Comparison of ENCODE assay signal across 11 cellular contexts in the genomic region with DNA sequence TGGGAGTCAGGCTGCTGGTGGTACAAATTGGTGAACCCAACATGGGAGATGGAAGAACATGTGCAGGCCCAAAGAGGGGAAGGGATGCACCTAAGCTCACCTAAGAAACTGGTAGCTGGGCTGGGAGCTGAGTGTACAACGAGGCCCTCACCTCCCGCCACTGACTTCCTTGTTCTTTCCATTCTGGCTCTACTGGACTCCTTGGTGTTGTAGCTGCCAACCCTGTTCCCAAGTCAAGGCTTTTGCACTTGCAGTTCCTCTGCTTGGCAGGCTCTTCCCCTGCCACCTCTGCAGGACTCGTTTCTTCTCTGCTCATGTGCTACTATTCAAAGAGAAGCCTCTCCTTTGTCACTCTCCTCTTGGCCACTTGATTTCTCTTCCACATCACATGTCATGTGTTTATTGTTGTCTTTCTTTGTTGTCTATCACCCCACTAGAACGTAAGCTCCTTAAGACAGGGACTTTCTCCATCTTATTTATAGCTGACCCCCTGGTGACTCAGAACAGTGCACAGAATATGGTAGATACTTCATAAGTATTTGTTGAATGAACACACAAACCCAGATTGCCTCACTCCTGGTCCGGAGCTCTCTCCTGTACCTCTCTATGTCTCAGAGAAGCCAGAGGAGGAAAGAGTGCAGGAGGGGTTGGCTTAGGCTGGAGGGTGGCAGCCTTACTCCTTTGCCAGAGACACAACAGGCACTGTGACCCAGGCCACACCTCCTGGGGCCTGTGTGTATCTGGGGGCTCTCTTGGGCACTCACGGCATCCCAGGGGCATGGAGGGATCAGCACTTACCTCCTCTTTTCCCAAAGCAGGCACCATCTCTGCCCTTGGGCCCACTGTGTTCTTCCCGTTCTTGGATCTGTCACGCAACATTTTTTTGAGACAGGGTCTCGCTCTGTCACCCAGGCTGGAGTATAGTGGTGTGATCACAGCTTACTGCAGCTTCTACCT. TPM values are rescaled to one million over a fixed set of nuclear protein-coding genes. Genes with fewer than 3 reads are reported as not detected.
A peak's percentile ranks its signal among the peaks of the same experiment; 100 is the strongest.
DNase-seq lines count a peak whose midpoint lies in the region; ATAC-seq, FAIRE-seq and TF ChIP-seq lines count a peak whose summit lies in the region.
"Had no signal": no experiment of that assay in that cellular context is flagged by ENCODE, and none has a peak within 500 bp of the region (broad histone marks: within the 10 kb centered on the region; RNA-seq: fewer than 3 reads in every experiment).

No MANE protein-coding gene starts in this region.

- H3K9me3 ChIP-seq in A549, result peaks cover 20% of the 10 kb centered on the region
- H3K9me3 ChIP-seq in mucosa of rectum (ENCODE audit: control insufficient read depth in 2 of 2, low read length in 2 of 2), result no peaks in the 10 kb centered on the region
- H3K9me3 ChIP-seq: thoracic aorta had no signal

- CTCF ChIA-PET in A549 (lab: Yijun Ruan, JAX), result interaction anchor here (0.7 to 9.5 kb wide), 22 partner anchors 8 to 544 kb away, joined by 3 to 71 read pairs (median 4); partner anchors contain the start of genes AQP7, BAG1, CHMP5 and NFX1

- POLR2A ChIA-PET in A549 (lab: Yijun Ruan, JAX), result interaction anchor here (0.6 to 2.2 kb wide), 7 partner anchors 11 to 239 kb away, joined by 3 to 13 read pairs (median 4); partner anchors contain the start of genes B4GALT1, BAG1, CHMP5 and NFX1

- peaks cover 57% of the 10 kb centered on the region for H3K4me1 ChIP-seq in A549
- H3K4me1 ChIP-seq in mucosa of rectum (ENCODE audit: control insufficient read depth in 2 of 2, insufficient read depth in 2 of 2, low read length in 2 of 2), result peaks cover 23 to 38% of the 10 kb centered on the region in 2 donors

- 55% methylated on average over 9 of the region's 9 CpGs for WGBS in A549 (ENCODE audit: missing lambda C conversion rate)

- H3K27me3 ChIP-seq in mucosa of rectum (ENCODE audit: control insufficient read depth in 2 of 2, insufficient read depth in 2 of 2, low read length in 2 of 2), result no peaks in the 10 kb centered on the region

- peak overlapping the region; percentile 74 for H3K4me2 ChIP-seq in A549

- DNase-seq in A549 (ENCODE audit: low read depth in 1 of 2, low spot score in 1 of 2) (peak; percentile 46 to 79), choroid plexus epithelial cell (ENCODE audit: low read depth) (peak; percentile 59), SW480 (ENCODE audit: low spot score) (no peak), NCI-H2107 (lab: John Stamatoyannopoulos, UW) (no peak), SIG-M5 treated with dmso at 0.1 percent for 504 hours (lab: John Stamatoyannopoulos, UW; ENCODE audit: unreplicated experiment) (no peak)
- DNase-seq: head of caudate nucleus, NCI-H187 treated with DMSO at 0.1 percent for 48 hours had no signal

- no peaks in the 10 kb centered on the region for H3K36me3 ChIP-seq in mucosa of rectum (ENCODE audit: control insufficient read depth in 2 of 2, insufficient read depth in 2 of 2, low read length in 2 of 2)
- H3K36me3 ChIP-seq: thoracic aorta had no signal

- ATAC-seq in A549, result peak; percentile 45 to 75
- peak; percentile 54 for ATAC-seq in HG03442 (IDR thresholded peaks at IDR 0.05; ENCODE audit: unreplicated experiment)
- no peak for ATAC-seq in GM19467 (IDR thresholded peaks at IDR 0.05; ENCODE audit: unreplicated experiment)

- peak overlapping the region; percentile 52 to 55 for H3K9ac ChIP-seq in mucosa of rectum (ENCODE audit: low read depth in 1 of 2, low read length in 2 of 2)

- TF ChIP-seq EP300 in A549 (IDR thresholded peaks at IDR 0.05), result no peak

- H3K27ac ChIP-seq in A549 (peak overlapping the region; percentile 96 to 99), mucosa of rectum (ENCODE audit: low read depth in 2 of 2, low read length in 2 of 2) (peak overlapping the region; percentile 89 to 91)
- H3K27ac ChIP-seq: thoracic aorta had no signal

- H3K4me3 ChIP-seq in A549 (no peak overlapping the region), choroid plexus epithelial cell (ENCODE audit: low read depth, low read length) (no peak overlapping the region), mucosa of rectum (ENCODE audit: low read length in 2 of 2) (peak overlapping the region in 1 of 2 donors; percentile 17)
- H3K4me3 ChIP-seq: thoracic aorta had no signal

- no peak for TF ChIP-seq POLR2A in A549 (IDR thresholded peaks at IDR 0.05; ENCODE audit: low read length)

- TF ChIP-seq RAD21 in A549 (conservative IDR thresholded peaks at IDR 0.05 in 1 of 2, IDR thresholded peaks at IDR 0.05 in 1 of 2), result no peak

- TF ChIP-seq CTCF in A549 (IDR thresholded peaks at IDR 0.05), result no peak
- no peak for TF ChIP-seq CTCF in choroid plexus epithelial cell (conservative IDR thresholded peaks at IDR 0.05; ENCODE audit: low read depth, low read length)

- no peak for FAIRE-seq in A549 (lab: Jason Lieb, UNC)

TF ChIP-seq in A549, 52 proteins besides CTCF, POLR2A, EP300 and RAD21:
- TF ChIP-seq USF2 (IDR thresholded peaks at IDR 0.05) (no peak), ZNF302 (CRISPR knock-in tag; IDR thresholded peaks at IDR 0.05) (0 out of 2 replicates have a peak, but pooled peaks have one; percentile 43), FOXS1 (CRISPR knock-in tag; IDR thresholded peaks at IDR 0.05) (peak; percentile 13; the same call in 1 of the 2 replicates), NPAS2 (CRISPR knock-in tag; IDR thresholded peaks at IDR 0.05; ENCODE audit: borderline replicate concordance) (no peak), EHMT2 (IDR thresholded peaks at IDR 0.05; ENCODE audit: low read depth) (no peak), RNF2 (IDR thresholded peaks at IDR 0.05; ENCODE audit: borderline replicate concordance, low read depth) (no peak), TP53 (CRISPR knock-in tag; IDR thresholded peaks at IDR 0.05) (0 out of 2 replicates have a peak, but pooled peaks have one; percentile 9), ZC3H11A (IDR thresholded peaks at IDR 0.05) (peak; percentile 16; the same call in 1 of the 2 replicates), CEBPB (IDR thresholded peaks at IDR 0.05) (peak in 1 of 2 experiments; percentile 76; a peak in 2 of 4 replicates), CHD4 (IDR thresholded peaks at IDR 0.05; ENCODE audit: borderline replicate concordance) (no peak), HOXB13 (CRISPR knock-in tag; IDR thresholded peaks at IDR 0.05; ENCODE audit: low read depth) (peak; percentile 13; the same call in 1 of the 2 replicates), HOXA7 (CRISPR knock-in tag; IDR thresholded peaks at IDR 0.05) (peak; percentile 48; the same call in 1 of the 2 replicates), TFCP2L1 (CRISPR knock-in tag; IDR thresholded peaks at IDR 0.05) (0 out of 2 replicates have a peak, but pooled peaks have one; percentile 43), FOSL2 (IDR thresholded peaks at IDR 0.05) (no peak), FOSL2 (CRISPR knock-in tag; IDR thresholded peaks at IDR 0.05) (peak; percentile 81), EHF (CRISPR knock-in tag; IDR thresholded peaks at IDR 0.05) (peak; percentile 43; the same call in 1 of the 2 replicates)
- TF ChIP-seq, protein P1, sequence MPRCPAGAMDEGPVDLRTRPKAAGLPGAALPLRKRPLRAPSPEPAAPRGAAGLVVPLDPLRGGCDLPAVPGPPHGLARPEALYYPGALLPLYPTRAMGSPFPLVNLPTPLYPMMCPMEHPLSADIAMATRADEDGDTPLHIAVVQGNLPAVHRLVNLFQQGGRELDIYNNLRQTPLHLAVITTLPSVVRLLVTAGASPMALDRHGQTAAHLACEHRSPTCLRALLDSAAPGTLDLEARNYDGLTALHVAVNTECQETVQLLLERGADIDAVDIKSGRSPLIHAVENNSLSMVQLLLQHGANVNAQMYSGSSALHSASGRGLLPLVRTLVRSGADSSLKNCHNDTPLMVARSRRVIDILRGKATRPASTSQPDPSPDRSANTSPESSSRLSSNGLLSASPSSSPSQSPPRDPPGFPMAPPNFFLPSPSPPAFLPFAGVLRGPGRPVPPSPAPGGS (IDR thresholded peaks at IDR 0.05), result no peak
- TF ChIP-seq, protein P2, sequence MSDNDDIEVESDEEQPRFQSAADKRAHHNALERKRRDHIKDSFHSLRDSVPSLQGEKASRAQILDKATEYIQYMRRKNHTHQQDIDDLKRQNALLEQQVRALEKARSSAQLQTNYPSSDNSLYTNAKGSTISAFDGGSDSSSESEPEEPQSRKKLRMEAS (IDR thresholded peaks at IDR 0.05), result peak; percentile 49; the same call in 1 of the 2 replicates
TF ChIP-seq in A549: peak in this region for 11.

RNA-seq across cellular contexts. Expression of gene SPINK4, which starts 5.2 kb away (rescaled TPM):
- 0.37 TPM in 1 of 2 replicates, not detected in the other for polyA plus RNA-seq in A549 (2011; rRNA removed)
- polyA plus RNA-seq in A549 (2012; cell fraction: cytosol; rRNA removed), result 0.34 TPM in 1 of 2 replicates, not detected in the other
- not detected in 2 replicates for polyA plus RNA-seq in A549 (2012; cell fraction: nucleus; rRNA removed)
- not detected in 3 replicates for polyA plus RNA-seq in A549 (2017; fragmentation: RNase III; extraction: RNeasy Plus Mini Kit Qiagen cat#74134 plus additional on column Dnase treatment)
- polyA minus RNA-seq in A549 (2011; rRNA and poly(A)+ RNA removed), result not detected in 2 replicates

RNA-seq across cellular contexts. Expression of gene BAG1, which starts 29.7 kb away (rescaled TPM):
- polyA plus RNA-seq in A549 (2011; rRNA removed), result 51.9 and 86.9 TPM in 2 replicates
- polyA plus RNA-seq in A549 (2012; cell fraction: cytosol; rRNA removed), result 53.7 and 75.5 TPM in 2 replicates
- 34.3 and 62.2 TPM in 2 replicates for polyA plus RNA-seq in A549 (2012; cell fraction: nucleus; rRNA removed)
- 62.4 to 73.0 TPM (median 64.3 TPM) in 3 replicates for polyA plus RNA-seq in A549 (2017; fragmentation: RNase III; extraction: RNeasy Plus Mini Kit Qiagen cat#74134 plus additional on column Dnase treatment)
- polyA minus RNA-seq in A549 (2011; rRNA and poly(A)+ RNA removed), result 27.6 and 27.8 TPM in 2 replicates

RNA-seq across cellular contexts. Expression of gene CHMP5, which starts 30.1 kb away (rescaled TPM):
- polyA plus RNA-seq in A549 (2011; rRNA removed), result 108 and 187 TPM in 2 replicates
- polyA plus RNA-seq in A549 (2012; cell fraction: cytosol; rRNA removed), result 38.7 and 48.0 TPM in 2 replicates
- 13.9 and 21.7 TPM in 2 replicates for polyA plus RNA-seq in A549 (2012; cell fraction: nucleus; rRNA removed)
- 99.8 to 119 TPM (median 108 TPM) in 3 replicates for polyA plus RNA-seq in A549 (2017; fragmentation: RNase III; extraction: RNeasy Plus Mini Kit Qiagen cat#74134 plus additional on column Dnase treatment)
- 15.3 and 16.9 TPM in 2 replicates for polyA minus RNA-seq in A549 (2011; rRNA and poly(A)+ RNA removed)

RNA-seq across cellular contexts. Expression of gene NFX1, which starts 55.5 kb away (rescaled TPM):
- 41.1 and 41.2 TPM in 2 replicates for polyA plus RNA-seq in A549 (2011; rRNA removed)
- polyA plus RNA-seq in A549 (2012; cell fraction: cytosol; rRNA removed), result 20.7 and 21.0 TPM in 2 replicates
- polyA plus RNA-seq in A549 (2012; cell fraction: nucleus; rRNA removed), result 37.4 and 41.3 TPM in 2 replicates
- polyA plus RNA-seq in A549 (2017; fragmentation: RNase III; extraction: RNeasy Plus Mini Kit Qiagen cat#74134 plus additional on column Dnase treatment), result 23.6 to 25.0 TPM (median 24.8 TPM) in 3 replicates
- polyA minus RNA-seq in A549 (2011; rRNA and poly(A)+ RNA removed), result 76.4 and 88.5 TPM in 2 replicates

Comparison
In these comparisons a context has a peak if more than half of its experiments do, and no peak if none do; other contexts are left out.
1. DNase-seq: peak in A549 (2 of 2) and choroid plexus epithelial cell (single experiment); none in SW480 (single experiment), NCI-H2107 (single experiment) and SIG-M5 treated with dmso at 0.1 percent for 504 hours (single experiment).